Comparison of ENCODE assay signal across 21 cellular contexts in genomic region chr4:158999166-158999682, GRCh38.
DNase-seq lines count a peak whose midpoint lies in the region; ATAC-seq, FAIRE-seq and TF ChIP-seq lines count a peak whose summit lies in the region.
"Had no signal": no experiment of that assay in that cellular context is flagged by ENCODE, and none has a peak within 500 bp of the region (broad histone marks: within the 10 kb centered on the region; RNA-seq: fewer than 3 reads in every experiment).

No MANE protein-coding gene starts in this region.

- H3K9me3 ChIP-seq in A549, result no peaks in the 10 kb centered on the region
- no peaks in the 10 kb centered on the region for H3K9me3 ChIP-seq in endodermal cell (ENCODE audit: control insufficient read depth, low read length)

- H3K9me3 Mint-ChIP-seq in endodermal cell, result no peaks in the 10 kb centered on the region
- H3K9me3 Mint-ChIP-seq: CD8-positive, alpha-beta memory T cell; T-helper 1 cell treated with Interleukin-12 subunit alpha and Interleukin-12 subunit beta and Interleukin-4 antibody, amounts not matched to agents 30 μg/mL and 1 μg/mL, for 36 hours had no signal

- FAIRE-seq in A549 (lab: Jason Lieb, UNC), result no peak
- FAIRE-seq: GM12878, GM19239 had no signal

- peak overlapping the region in 1 of 2 experiments; percentile 68; a peak in 1 of 6 replicates for H3K27ac ChIP-seq in A549
- H3K27ac ChIP-seq in foreskin keratinocyte, result peak overlapping the region; percentile 66
- H3K27ac ChIP-seq in endodermal cell (ENCODE audit: low read depth, low read length), result no peak overlapping the region

- no peaks in the 10 kb centered on the region for H3K27me3 Mint-ChIP-seq in endodermal cell (ENCODE audit: insufficient read depth)

- H3K27ac Mint-ChIP-seq in endodermal cell, result no peak overlapping the region
- H3K27ac Mint-ChIP-seq: CD8-positive, alpha-beta memory T cell; T-helper 1 cell treated with Interleukin-12 subunit alpha and Interleukin-12 subunit beta and Interleukin-4 antibody, amounts not matched to agents 30 μg/mL and 1 μg/mL, for 36 hours had no signal

- no peaks in the 10 kb centered on the region for H3K27me3 ChIP-seq in foreskin keratinocyte
- H3K27me3 ChIP-seq in endodermal cell (ENCODE audit: control insufficient read depth, insufficient read depth, low read length, poor library complexity, severe bottlenecking), result no peaks in the 10 kb centered on the region

- H3K9ac ChIP-seq in endodermal cell (ENCODE audit: extremely low read depth, low read length, poor library complexity, severe bottlenecking), result no peak overlapping the region

- peaks cover 4% of the 10 kb centered on the region for H3K4me1 Mint-ChIP-seq in endodermal cell

- H3K4me1 ChIP-seq in A549 (peaks cover 49% of the 10 kb centered on the region), foreskin keratinocyte (peaks cover 27% of the 10 kb centered on the region), endodermal cell (ENCODE audit: control insufficient read depth, insufficient read depth, low read length) (no peaks in the 10 kb centered on the region)

- no peak overlapping the region for H3K4me3 ChIP-seq in A549
- no peak overlapping the region for H3K4me3 ChIP-seq in endodermal cell (ENCODE audit: low read length)
- H3K4me3 ChIP-seq: GM12878 had no signal

- ATAC-seq in A549 (no peak), foreskin keratinocyte (no peak), sciatic nerve (no peak)
- ATAC-seq: GM12878, HCT116, SK-N-SH treated with all-trans-retinoic acid at 6 μM for 48 hours had no signal

- CTCF ChIA-PET in A549 (lab: Yijun Ruan, JAX), result interaction anchor here (0.7 kb wide), 1 partner anchor 98 kb away, joined by 3 read pairs; no protein-coding TSS in a partner anchor
- CTCF ChIA-PET in HEK293T (lab: Yijun Ruan, JAX), result interaction anchor here (0.6 kb wide), 1 partner anchor 205 kb away, joined by 3 read pairs; no protein-coding TSS in a partner anchor

- H3K4me2 ChIP-seq in A549, result 0 out of 3 replicates have a peak overlapping the region, but pooled peaks have one; percentile 8

- TF ChIP-seq RAD21 in A549 (conservative IDR thresholded peaks at IDR 0.05 in 1 of 2, IDR thresholded peaks at IDR 0.05 in 1 of 2), result no peak

- intact Hi-C loops in sciatic nerve (cut with DNase I), result no loop called here

- TF ChIP-seq CTCF in A549 (IDR thresholded peaks at IDR 0.05) (no peak), foreskin keratinocyte (conservative IDR thresholded peaks at IDR 0.05) (no peak), endodermal cell (conservative IDR thresholded peaks at IDR 0.05) (no peak)

- no peaks in the 10 kb centered on the region for H3K36me3 ChIP-seq in endodermal cell (ENCODE audit: control insufficient read depth, insufficient read depth, low read length)

- no peak for TF ChIP-seq POLR2A in A549 (IDR thresholded peaks at IDR 0.05; ENCODE audit: low read length)

- DNase-seq in A549 (ENCODE audit: low read depth in 1 of 2, low spot score in 1 of 2), result no peak
- no peak for DNase-seq in HEK293T (ENCODE audit: extremely low spot score)
- peak; percentile 33 for DNase-seq in OCI-M1 (lab: John Stamatoyannopoulos, UW)
- no peak for DNase-seq in foreskin keratinocyte
- DNase-seq in endodermal cell, result no peak
- no peak for DNase-seq in amniotic stem cell (lab: John Stamatoyannopoulos, UW)
- no peak for DNase-seq in sciatic nerve (ENCODE audit: low spot score)
- DNase-seq: C1 segment of cervical spinal cord; CD8-positive, alpha-beta memory T cell; DMS53; GOT3; KG1; NCI-H1417 treated with DMSO at 0.1 percent for 48 hours; NCI-H2029 treated with DMSO at 0.1 percent for 48 hours; NCI-H510A; SIG-M5 had no signal

- no peaks in the 10 kb centered on the region for H3K36me3 Mint-ChIP-seq in endodermal cell (ENCODE audit: low read depth)
- H3K36me3 Mint-ChIP-seq: CD8-positive, alpha-beta memory T cell had no signal

- POLR2A ChIA-PET in A549 (lab: Yijun Ruan, JAX), result no interaction called here
- POLR2A ChIA-PET in HEK293T (lab: Yijun Ruan, JAX), result interaction anchor here (1.0 kb wide), 1 partner anchor 7 kb away, joined by 5 read pairs; no protein-coding TSS in a partner anchor

- no peak overlapping the region for H3K4me3 Mint-ChIP-seq in endodermal cell
- H3K4me3 Mint-ChIP-seq: CD8-positive, alpha-beta memory T cell; T-helper 1 cell treated with Interleukin-12 subunit alpha and Interleukin-12 subunit beta and Interleukin-4 antibody, amounts not matched to agents 30 μg/mL and 1 μg/mL, for 36 hours had no signal

- no peak for TF ChIP-seq EP300 in A549 (IDR thresholded peaks at IDR 0.05)

TF ChIP-seq in A549, 52 proteins besides CTCF, POLR2A, EP300 and RAD21 (continues in another document):
- TF ChIP-seq TP53 (CRISPR knock-in tag; IDR thresholded peaks at IDR 0.05) (no peak), MAFK (IDR thresholded peaks at IDR 0.05; ENCODE audit: partially characterized antibody) (no peak), FOSL2 (IDR thresholded peaks at IDR 0.05) (no peak), FOSL2 (CRISPR knock-in tag; IDR thresholded peaks at IDR 0.05) (no peak), HMGXB4 (CRISPR knock-in tag; IDR thresholded peaks at IDR 0.05; ENCODE audit: borderline replicate concordance) (no peak), NPAS2 (CRISPR knock-in tag; IDR thresholded peaks at IDR 0.05; ENCODE audit: borderline replicate concordance) (no peak), HOXA7 (CRISPR knock-in tag; IDR thresholded peaks at IDR 0.05) (no peak), ATOH8 (CRISPR knock-in tag; IDR thresholded peaks at IDR 0.05; ENCODE audit: low read depth) (no peak)

TF ChIP-seq in HEK293T, 16 proteins besides CTCF, POLR2A, EP300 and RAD21:
- 0 out of 2 replicates have a peak, but pooled peaks have one; percentile 12 for TF ChIP-seq ZNF384 (IDR thresholded peaks at IDR 0.05)
- TF ChIP-seq SP1 (IDR thresholded peaks at IDR 0.05), result no peak
